1 cellular context compared by ENCODE assay signal in genomic region chr7:38632411-38632810, GRCh38.
TF ChIP-seq lines count a peak whose summit lies in the region.

No MANE protein-coding gene starts in this region.

TF ChIP-seq in H1, 55 proteins besides CTCF, POLR2A, EP300 and RAD21:
- TF ChIP-seq GABPA (IDR thresholded peaks at IDR 0.05; ENCODE audit: borderline replicate concordance, insufficient read depth, low read length) (no peak), ASH2L (IDR thresholded peaks at IDR 0.05; ENCODE audit: low read length) (no peak), CHD2 (IDR thresholded peaks at IDR 0.05; ENCODE audit: low read length) (no peak), YY1 (IDR thresholded peaks at IDR 0.05; ENCODE audit: low read depth, low read length) (no peak), TAF7 (optimal IDR thresholded peaks at IDR 0.05; ENCODE audit: borderline replicate concordance, low read depth, low read length) (no peak), HDAC2 (IDR thresholded peaks at IDR 0.05; ENCODE audit: borderline replicate concordance in 1 of 2, low read depth in 2 of 2, low read length in 2 of 2) (no peak), MAFK (IDR thresholded peaks at IDR 0.05; ENCODE audit: low read depth, low read length) (no peak), PHF8 (conservative IDR thresholded peaks at IDR 0.05; ENCODE audit: low read depth, low read length) (no peak)
